8 cellular contexts compared by ENCODE assay signal in genomic region chr12:29241821-29242591, GRCh38.
A peak's percentile ranks its signal among the peaks of the same experiment; 100 is the strongest.
DNase-seq lines count a peak whose midpoint lies in the region; ATAC-seq lines count a peak whose summit lies in the region.

No MANE protein-coding gene starts in this region.

- DNase-seq in GM04504 (ENCODE audit: low read depth) (peak; percentile 67), Right ventricle myocardium superior (no peak), putamen (ENCODE audit: low spot score) (peak; percentile 77), SHP77 treated with DMSO at 0.1 percent for 48 hours (lab: John Stamatoyannopoulos, UW) (no peak), DMS79 treated with DMSO at 0.1 percent for 48 hours (lab: John Stamatoyannopoulos, UW) (no peak)
- DNase-seq in activated T-cell treated with anti-CD3 and anti-CD28 coated beads, Interleukin-2, amount 50 U/mL, for 48 hours = peak; percentile 22 to 27

- intact Hi-C loops in Right ventricle myocardium superior (cut with DNase I) = no loop called here

- peak; percentile 77 for ATAC-seq in GM21423 (IDR thresholded peaks at IDR 0.05; ENCODE audit: unreplicated experiment)
- peak; percentile 57 for ATAC-seq in HG03571 (IDR thresholded peaks at IDR 0.05; ENCODE audit: unreplicated experiment)
- peak; percentile 97 for ATAC-seq in Right ventricle myocardium superior (ENCODE audit: poor library complexity)

Comparison
In these comparisons a context has a peak if more than half of its experiments do, and no peak if none do; other contexts are left out.
1. DNase-seq: peak in GM04504 (single experiment), activated T-cell treated with anti-CD3 and anti-CD28 coated beads, Interleukin-2, amount 50 U/mL, for 48 hours (2 of 2) and putamen (single experiment); none in Right ventricle myocardium superior (single experiment), SHP77 treated with DMSO at 0.1 percent for 48 hours (single experiment) and DMS79 treated with DMSO at 0.1 percent for 48 hours (single experiment).
2. Peak in every context shown above with its lines, with median percentiles within 50 percentile points of each other: ATAC-seq.